9 cellular contexts compared by ENCODE assay signal in genomic region chr12:89073027-89073398, GRCh38.
DNase-seq lines count a peak whose midpoint lies in the region; ATAC-seq, FAIRE-seq and TF ChIP-seq lines count a peak whose summit lies in the region.
"Had no signal": no experiment of that assay in that cellular context is flagged by ENCODE, and none has a peak within 500 bp of the region (broad histone marks: within the 10 kb centered on the region; RNA-seq: fewer than 3 reads in every experiment).

No MANE protein-coding gene starts in this region.

- no peaks in the 10 kb centered on the region for H3K27me3 Mint-ChIP-seq in activated T-helper 2 cell treated with anti-CD3 and anti-CD28 coated beads, Interferon-gamma antibody, Interleukin-2, Interleukin-4, amounts not matched to agents 10 μg/mL and 5 μg/mL and 100 μg/mL, durations not matched to agents 14 hours and 24 hours and 36 hours (ENCODE audit: low read depth)

- no peak for ATAC-seq in HepG2
- ATAC-seq in psoas muscle: no peak
- no peak for ATAC-seq in HG02973 (IDR thresholded peaks at IDR 0.05; ENCODE audit: unreplicated experiment)

- H3K36me3 ChIP-seq in HepG2 (replicated peaks in 1 of 2; ENCODE audit: control insufficient read depth in 1 of 2, insufficient read depth in 2 of 2, low read length in 2 of 2) (no peaks in the 10 kb centered on the region), psoas muscle (ENCODE audit: insufficient read depth in 1 of 2, low read depth in 1 of 2) (no peaks in the 10 kb centered on the region)

- H2AFZ ChIP-seq in HepG2 (ENCODE audit: low read length): no peak overlapping the region

- TF ChIP-seq POLR2A in HepG2 (IDR thresholded peaks at IDR 0.05; ENCODE audit: insufficient read depth in 1 of 2, low read depth in 2 of 2, low read length in 2 of 2) (no peak), GM12892 (IDR thresholded peaks at IDR 0.05; ENCODE audit: low read depth, low read length) (no peak)

- TF ChIP-seq RAD21 in HepG2 (CRISPR knock-in tag; IDR thresholded peaks at IDR 0.05): no peak

- no peak overlapping the region for H3K4me3 Mint-ChIP-seq in activated T-helper 2 cell treated with anti-CD3 and anti-CD28 coated beads, Interferon-gamma antibody, Interleukin-2, Interleukin-4, amounts not matched to agents 10 μg/mL and 5 μg/mL and 100 μg/mL, durations not matched to agents 14 hours and 24 hours and 36 hours (ENCODE audit: low read depth)

- no peak overlapping the region for H3K4me3 ChIP-seq in HepG2 (replicated peaks in 1 of 3; ENCODE audit: insufficient read depth in 1 of 3, low read depth in 2 of 3, low read length in 3 of 3)
- no peak overlapping the region for H3K4me3 ChIP-seq in psoas muscle

- H3K27ac ChIP-seq in HepG2 (ENCODE audit: extremely low read length, insufficient read depth, low read length) (no peak overlapping the region), psoas muscle (no peak overlapping the region)

- CTCF ChIA-PET in HepG2 (lab: Yijun Ruan, JAX; ENCODE audit: low intra/inter-chr PET ratio, low total read pairs): no interaction called here

- FAIRE-seq in HepG2 (lab: Jason Lieb, UNC) (no peak), GM12892 (lab: Jason Lieb, UNC) (no peak)

- DNase-seq in COR-L47 (lab: John Stamatoyannopoulos, UW) (peak; percentile 71), HS-5 (ENCODE audit: low read depth) (peak; percentile 88), HepG2 (ENCODE audit: low spot score) (no peak), psoas muscle (no peak), HPDE6-E6E7 (ENCODE audit: extremely low spot score) (no peak), GM12892 (ENCODE audit: insufficient read length) (no peak)
- no peak for DNase-seq in activated T-helper 2 cell treated with anti-CD3 and anti-CD28 coated beads, Interferon-gamma antibody, Interleukin-2, Interleukin-4, amounts not matched to agents 10 μg/mL and 5 μg/mL and 100 μg/mL, durations not matched to agents 14 hours and 24 hours and 36 hours (ENCODE audit: low spot score)
- DNase-seq: NCI-H226 had no signal

- TF ChIP-seq EP300 in HepG2 (IDR thresholded peaks at IDR 0.05; ENCODE audit: low read depth in 2 of 2, low read length in 2 of 2) (no peak), HepG2 (CRISPR knock-in tag; IDR thresholded peaks at IDR 0.05; ENCODE audit: borderline replicate concordance) (no peak)

- intact Hi-C loops in activated T-helper 2 cell treated with anti-CD3 and anti-CD28 coated beads, Interferon-gamma antibody, Interleukin-2, Interleukin-4, amounts not matched to agents 10 μg/mL and 5 μg/mL and 100 μg/mL, durations not matched to agents 14 hours and 24 hours and 36 hours (cut with micrococcal nuclease): loop anchor here (2.0 kb wide), 1 partner anchor 90 kb away; no protein-coding TSS in a partner anchor
- intact Hi-C loops in HepG2 (cut with micrococcal nuclease; ENCODE audit: unreplicated experiment): no loop called here
- intact Hi-C loops in psoas muscle (cut with DNase I): loop anchor here in 1 of 2 donors (10.0 kb wide), 1 partner anchor 112 kb away; no protein-coding TSS in a partner anchor

- H3K27me3 ChIP-seq in HepG2 (ENCODE audit: control insufficient read depth in 1 of 2, insufficient read depth in 2 of 2, low read length in 2 of 2): no peaks in the 10 kb centered on the region
- no peaks in the 10 kb centered on the region for H3K27me3 ChIP-seq in psoas muscle (ENCODE audit: insufficient read depth in 3 of 3, low read length in 2 of 3)

- H3K4me2 ChIP-seq in HepG2 (ENCODE audit: low read depth, low read length): no peak overlapping the region

- 50% methylated on average over 1 of the region's 1 CpG for WGBS in HepG2 (ENCODE audit: low lambda C conversion rate)
- 29 to 45% (median 31%) methylated on average over 1 of the region's 1 CpG for WGBS in psoas muscle, 3 donors

- H3K9me3 Mint-ChIP-seq in activated T-helper 2 cell treated with anti-CD3 and anti-CD28 coated beads, Interferon-gamma antibody, Interleukin-2, Interleukin-4, amounts not matched to agents 10 μg/mL and 5 μg/mL and 100 μg/mL, durations not matched to agents 14 hours and 24 hours and 36 hours: peaks cover 13% of the 10 kb centered on the region

- H3K36me3 Mint-ChIP-seq in activated T-helper 2 cell treated with anti-CD3 and anti-CD28 coated beads, Interferon-gamma antibody, Interleukin-2, Interleukin-4, amounts not matched to agents 10 μg/mL and 5 μg/mL and 100 μg/mL, durations not matched to agents 14 hours and 24 hours and 36 hours (ENCODE audit: low read depth): peaks cover 4% of the 10 kb centered on the region

- H3K4me1 ChIP-seq in HepG2 (ENCODE audit: insufficient read depth, low read length): no peaks in the 10 kb centered on the region
- H3K4me1 ChIP-seq in psoas muscle: no peaks in the 10 kb centered on the region

- H3K27ac Mint-ChIP-seq in activated T-helper 2 cell treated with anti-CD3 and anti-CD28 coated beads, Interferon-gamma antibody, Interleukin-2, Interleukin-4, amounts not matched to agents 10 μg/mL and 5 μg/mL and 100 μg/mL, durations not matched to agents 14 hours and 24 hours and 36 hours: peak overlapping the region; percentile 44

- no peaks in the 10 kb centered on the region for H4K20me1 ChIP-seq in HepG2 (ENCODE audit: insufficient read depth, low read length)

- in situ Hi-C loops in HepG2 (cut with HindIII; ENCODE audit: extremely low pct_ligation_motif_present, low pct_unique_long_range_greater_than_20kb): loop anchor here (25.0 kb wide), 1 partner anchor 264 kb away; no protein-coding TSS in a partner anchor

- H3K9ac ChIP-seq in HepG2 (ENCODE audit: insufficient read depth, low read depth, low read length): no peak overlapping the region

- no peaks in the 10 kb centered on the region for H3K79me2 ChIP-seq in HepG2 (ENCODE audit: insufficient read depth, low read length)

- H3K9me3 ChIP-seq in HepG2 (ENCODE audit: low read length) (no peaks in the 10 kb centered on the region), psoas muscle (no peaks in the 10 kb centered on the region)

- BruUV-seq in HepG2 (replicated peaks; lab: Mats Ljungman, UMichigan): no TSS peak

- peaks cover 29% of the 10 kb centered on the region for H3K4me1 Mint-ChIP-seq in activated T-helper 2 cell treated with anti-CD3 and anti-CD28 coated beads, Interferon-gamma antibody, Interleukin-2, Interleukin-4, amounts not matched to agents 10 μg/mL and 5 μg/mL and 100 μg/mL, durations not matched to agents 14 hours and 24 hours and 36 hours (ENCODE audit: low read depth)

- no peak for TF ChIP-seq CTCF in HepG2 (CRISPR knock-in tag; IDR thresholded peaks at IDR 0.05)
- no peak for TF ChIP-seq CTCF in psoas muscle (IDR thresholded peaks at IDR 0.05)

- POLR2A ChIA-PET in HepG2 (lab: Yijun Ruan, JAX): no interaction called here

TF ChIP-seq in HepG2, 621 proteins besides CTCF, POLR2A, EP300 and RAD21:
- peak; percentile 73 for TF ChIP-seq ATF7 (IDR thresholded peaks at IDR 0.05)
- no peak for TF ChIP-seq ATF7 (CRISPR knock-in tag; IDR thresholded peaks at IDR 0.05)
- no peak for TF ChIP-seq RFXANK (CRISPR knock-in tag; IDR thresholded peaks at IDR 0.05)
- TF ChIP-seq ZNF34 (CRISPR knock-in tag; IDR thresholded peaks at IDR 0.05; ENCODE audit: borderline replicate concordance): no peak
- TF ChIP-seq PHF21A (CRISPR knock-in tag; IDR thresholded peaks at IDR 0.05): no peak
- no peak for TF ChIP-seq JARID2 (CRISPR knock-in tag; IDR thresholded peaks at IDR 0.05; ENCODE audit: insufficient replicate concordance)
TF ChIP-seq in HepG2: peak in this region for 1.

Comparison
In these comparisons a context has a peak if more than half of its experiments do, and no peak if none do; other contexts are left out.
1. DNase-seq: peak in COR-L47 (single experiment) and HS-5 (single experiment); none in activated T-helper 2 cell treated with anti-CD3 and anti-CD28 coated beads, Interferon-gamma antibody, Interleukin-2, Interleukin-4, amounts not matched to agents 10 μg/mL and 5 μg/mL and 100 μg/mL, durations not matched to agents 14 hours and 24 hours and 36 hours (single experiment), HepG2 (single experiment), psoas muscle (0 of 2), HPDE6-E6E7 (single experiment) and GM12892 (single experiment).